In genomic region chr5:125113328-125113727, GRCh38 we compare ENCODE assay signal across 14 cellular contexts.
DNase-seq lines count a peak whose midpoint lies in the region; ATAC-seq and TF ChIP-seq lines count a peak whose summit lies in the region.
"Had no signal": no experiment of that assay in that cellular context is flagged by ENCODE, and none has a peak within 500 bp of the region (broad histone marks: within the 10 kb centered on the region; RNA-seq: fewer than 3 reads in every experiment).

No MANE protein-coding gene starts in this region.

- peaks cover 22% of the 10 kb centered on the region for H3K4me1 ChIP-seq in Caco-2
- no peaks in the 10 kb centered on the region for H3K4me1 ChIP-seq in esophagus squamous epithelium
- H3K4me1 ChIP-seq in neuronal stem cell (ENCODE audit: control insufficient read depth in 2 of 2, insufficient read depth in 1 of 2, low read depth in 1 of 2, low read length in 2 of 2): no peaks in the 10 kb centered on the region
- H3K4me1 ChIP-seq: ascending aorta had no signal

- H3K4me3 Mint-ChIP-seq in Caco-2 (ENCODE audit: unreplicated experiment): no peak overlapping the region

- CTCF ChIA-PET in Caco-2 (lab: Charles Lee): no interaction called here

- peaks cover 18% of the 10 kb centered on the region for H3K4me1 Mint-ChIP-seq in Caco-2 (ENCODE audit: low read depth, unreplicated experiment)

- no peaks in the 10 kb centered on the region for H3K27me3 ChIP-seq in Caco-2 (replicated peaks; ENCODE audit: control insufficient read depth, insufficient read depth, low read length)
- no peaks in the 10 kb centered on the region for H3K27me3 ChIP-seq in esophagus squamous epithelium
- no peaks in the 10 kb centered on the region for H3K27me3 ChIP-seq in neuronal stem cell (ENCODE audit: control insufficient read depth in 3 of 3, insufficient read depth in 3 of 3, low read depth in 1 of 3, low read length in 3 of 3)
- H3K27me3 ChIP-seq: ascending aorta had no signal

- H2BK120ac ChIP-seq in neuronal stem cell (ENCODE audit: low read depth, low read length): no peak overlapping the region

- H3K4me3 ChIP-seq in Caco-2 (ENCODE audit: low read depth, low read length) (no peak overlapping the region), esophagus squamous epithelium (no peak overlapping the region), neuronal stem cell (ENCODE audit: low read length in 2 of 2) (no peak overlapping the region)
- H3K4me3 ChIP-seq: ascending aorta had no signal

- no peak overlapping the region for H2BK12ac ChIP-seq in neuronal stem cell (ENCODE audit: low read length)

- 69 to 80% methylated on average over 2 of the region's 2 CpGs for WGBS in esophagus squamous epithelium, 2 donors
- WGBS in neuronal stem cell (ENCODE audit: extremely low coverage in 2 of 2, insufficient read length in 2 of 2, insufficient replicate concordance in 1 of 2), 2 donors: no CpG with 5 or more reads among the region's 2 CpGs

- H3K36me3 ChIP-seq in Caco-2 (ENCODE audit: control insufficient read depth, insufficient read depth, low read length): no peaks in the 10 kb centered on the region
- no peaks in the 10 kb centered on the region for H3K36me3 ChIP-seq in esophagus squamous epithelium
- no peaks in the 10 kb centered on the region for H3K36me3 ChIP-seq in neuronal stem cell (replicated peaks in 1 of 2; ENCODE audit: control insufficient read depth in 2 of 2, insufficient read depth in 2 of 2, low read length in 2 of 2)
- H3K36me3 ChIP-seq: ascending aorta had no signal

- H3K14ac ChIP-seq in neuronal stem cell (ENCODE audit: low read length): no peak overlapping the region

- H3K27ac ChIP-seq in esophagus squamous epithelium (no peak overlapping the region), neuronal stem cell (replicated peaks; ENCODE audit: low read length) (no peak overlapping the region)
- H3K27ac ChIP-seq: ascending aorta had no signal

- no peak overlapping the region for H3K4ac ChIP-seq in neuronal stem cell (ENCODE audit: low read length)

- no peak for TF ChIP-seq CTCF in Caco-2 (IDR thresholded peaks at IDR 0.05; ENCODE audit: insufficient read depth in 1 of 2, low read depth in 1 of 2, low read length in 1 of 2, severe bottlenecking in 1 of 2, unreplicated experiment in 1 of 2)
- TF ChIP-seq CTCF in esophagus squamous epithelium (IDR thresholded peaks at IDR 0.05): no peak

- no peak overlapping the region for H2AK5ac ChIP-seq in neuronal stem cell (ENCODE audit: low read depth, low read length)

- H3K9me3 Mint-ChIP-seq in Caco-2 (ENCODE audit: unreplicated experiment): peaks cover 16% of the 10 kb centered on the region

- ATAC-seq in GM18502 (IDR thresholded peaks at IDR 0.05; ENCODE audit: poor library complexity, unreplicated experiment) (peak; percentile 65), GM21423 (IDR thresholded peaks at IDR 0.05; ENCODE audit: unreplicated experiment) (peak; percentile 82), HG03139 (IDR thresholded peaks at IDR 0.05; ENCODE audit: unreplicated experiment) (peak; percentile 63)
- ATAC-seq: Panc1 had no signal

- no peak for TF ChIP-seq POLR2A in esophagus squamous epithelium (IDR thresholded peaks at IDR 0.05)

- no peak overlapping the region for H3K23ac ChIP-seq in neuronal stem cell (ENCODE audit: low read depth, low read length, poor library complexity)

- no peak overlapping the region for H3K4me2 ChIP-seq in neuronal stem cell (ENCODE audit: insufficient read depth, low read length, poor library complexity, severe bottlenecking)

- no peaks in the 10 kb centered on the region for H3K36me3 Mint-ChIP-seq in Caco-2 (ENCODE audit: insufficient read depth, unreplicated experiment)

- no peak overlapping the region for H2BK5ac ChIP-seq in neuronal stem cell (ENCODE audit: low read length)

- no peak overlapping the region for H3K18ac ChIP-seq in neuronal stem cell (ENCODE audit: low read length)

- POLR2A ChIA-PET in Caco-2 (lab: Charles Lee): no interaction called here

- intact Hi-C loops in Caco-2 (cut with micrococcal nuclease; ENCODE audit: unreplicated experiment) (loop anchor here (5.0 kb wide), 2 partner anchors 86 to 206 kb away; no protein-coding TSS in a partner anchor), esophagus squamous epithelium (cut with DNase I) (no loop called here)

- H3K27ac Mint-ChIP-seq in Caco-2 (ENCODE audit: unreplicated experiment): no peak overlapping the region

- H3K79me1 ChIP-seq in neuronal stem cell (ENCODE audit: low read depth, low read length): no peaks in the 10 kb centered on the region

- no peak overlapping the region for H2BK15ac ChIP-seq in neuronal stem cell (ENCODE audit: low read length)

- no TSS peak for BruUV-seq in Caco-2 (replicated peaks; lab: Mats Ljungman, UMichigan)

- DNase-seq in NOMO-1 treated with dmso at 0.1 percent for 144 hours (lab: John Stamatoyannopoulos, UW; ENCODE audit: unreplicated experiment) (peak; percentile 49), Caco-2 (no peak), NCI-H187 (lab: John Stamatoyannopoulos, UW) (no peak), esophagus squamous epithelium (lab: John Stamatoyannopoulos, UW) (no peak), neuronal stem cell (ENCODE audit: low spot score) (no peak)
- DNase-seq: activated CD4-positive, alpha-beta T cell treated with anti-CD3 and anti-CD28 coated beads, Interleukin-2, amount 50 U/mL, for 1 hour; islet precursor cell; Kasumi-1; trophoblast cell had no signal

- no peak overlapping the region for H2AFZ ChIP-seq in neuronal stem cell (ENCODE audit: low read length)

- no peak overlapping the region for H4K8ac ChIP-seq in neuronal stem cell (ENCODE audit: low read depth, low read length)

- no peak overlapping the region for H4K91ac ChIP-seq in neuronal stem cell (ENCODE audit: low read depth, low read length, poor library complexity)

- no peaks in the 10 kb centered on the region for H3K27me3 Mint-ChIP-seq in Caco-2 (ENCODE audit: insufficient read depth, unreplicated experiment)

- H3K9me3 ChIP-seq in Caco-2: no peaks in the 10 kb centered on the region
- no peaks in the 10 kb centered on the region for H3K9me3 ChIP-seq in esophagus squamous epithelium
- peaks cover 0 to 5% of the 10 kb centered on the region in 2 donors for H3K9me3 ChIP-seq in neuronal stem cell (replicated peaks in 1 of 2; ENCODE audit: control insufficient read depth in 2 of 2, insufficient read depth in 1 of 2, low read depth in 1 of 2, low read length in 2 of 2)
- H3K9me3 ChIP-seq: ascending aorta had no signal

- no peak overlapping the region for H3K9ac ChIP-seq in neuronal stem cell (ENCODE audit: low read depth, low read length, poor library complexity)
